In the genomic region with DNA sequence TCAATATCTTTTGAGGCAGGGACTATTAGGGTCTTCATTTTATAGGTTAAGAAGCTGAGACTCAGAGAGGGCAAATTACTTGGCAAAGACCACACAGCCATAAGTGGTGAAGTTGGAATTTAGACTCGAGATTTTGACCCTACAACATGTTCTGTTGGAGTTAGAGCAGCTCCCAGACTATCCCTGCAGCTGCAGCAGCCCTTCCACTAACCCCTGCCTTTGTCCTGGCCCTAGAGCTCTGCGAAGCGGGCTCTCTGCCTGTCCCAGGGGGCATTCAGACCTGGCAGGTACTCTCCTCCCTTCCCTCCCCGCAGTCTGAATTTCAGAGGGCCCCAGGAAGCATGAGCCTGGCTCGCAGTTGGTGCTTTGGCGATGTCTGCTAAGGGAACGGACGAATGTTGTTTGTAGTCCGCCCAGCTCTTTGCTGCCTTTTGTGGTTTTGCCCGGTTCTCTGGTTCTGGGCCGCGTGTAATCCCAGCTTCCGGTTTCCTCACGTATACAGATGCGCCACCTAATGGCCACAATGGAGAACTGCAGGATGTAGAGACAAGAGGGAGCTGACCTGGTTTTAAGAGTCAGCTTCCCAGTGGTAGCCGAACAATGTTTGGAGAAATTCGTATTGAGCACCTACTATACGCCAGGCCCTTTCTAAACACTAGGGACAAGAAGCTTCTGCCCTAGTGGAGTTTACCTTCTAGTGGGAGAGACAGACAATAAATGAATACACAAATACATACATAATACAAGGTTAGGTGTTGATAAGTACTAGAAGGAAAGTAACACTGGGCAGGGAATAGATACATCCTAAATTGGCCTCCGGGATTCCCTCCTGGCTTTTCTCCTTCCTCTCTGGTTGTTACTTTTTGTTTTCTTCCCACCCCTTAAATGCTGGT, we compare ENCODE assay signal across 8 cellular contexts.
A peak's percentile ranks its signal among the peaks of the same experiment; 100 is the strongest.
DNase-seq lines count a peak whose midpoint lies in the region; ATAC-seq, FAIRE-seq and TF ChIP-seq lines count a peak whose summit lies in the region.

No MANE protein-coding gene starts in this region.

- peak overlapping the region; percentile 20 to 83 for H3K27ac Mint-ChIP-seq in natural killer cell
- H3K27ac Mint-ChIP-seq in stimulated activated memory B cell treated with anti-CD40 and anti-IgM and Interleukin-4, amounts not matched to agents 10 μg/mL and 1 μg/mL and 100 μg/mL, for 72 hours, result peak overlapping the region; percentile 54

- FAIRE-seq in D721Med (lab: Jason Lieb, UNC), result no peak

- peak; percentile 92 for TF ChIP-seq CTCF in D721Med (IDR thresholded peaks at IDR 0.05; ENCODE audit: insufficient read depth, missing control alignments)
- TF ChIP-seq CTCF in natural killer cell (IDR thresholded peaks at IDR 0.05), result peak; percentile 88

- ATAC-seq in GM21526 (IDR thresholded peaks at IDR 0.05; ENCODE audit: low FRiP score, unreplicated experiment), result peak; percentile 76
- peak; percentile 81 for ATAC-seq in activated T-cell treated with anti-CD3 and anti-CD28 coated beads, Interleukin-2, amount 50 U/mL, for 4 hours
- ATAC-seq in natural killer cell, result peak; percentile 91 to 99 (median 96)
- ATAC-seq in stimulated activated memory B cell treated with anti-CD40 and anti-IgM and Interleukin-4, amounts not matched to agents 10 μg/mL and 1 μg/mL and 100 μg/mL, for 72 hours, result peak; percentile 63

- intact Hi-C loops in natural killer cell (cut with micrococcal nuclease), result loop anchor here (1.0 kb wide), 2 partner anchors 40 to 170 kb away; no protein-coding TSS in a partner anchor

- H3K4me3 ChIP-seq in Jurkat, Clone E6-1 (ENCODE audit: low read length), result peak overlapping the region; percentile 39

- H3K9me3 Mint-ChIP-seq in activated T-cell treated with anti-CD3 and anti-CD28 coated beads, Interleukin-2, amount 50 U/mL, for 4 hours, result no peaks in the 10 kb centered on the region
- H3K9me3 Mint-ChIP-seq in natural killer cell, result no peaks in the 10 kb centered on the region
- H3K9me3 Mint-ChIP-seq in stimulated activated memory B cell treated with anti-CD40 and anti-IgM and Interleukin-4, amounts not matched to agents 10 μg/mL and 1 μg/mL and 100 μg/mL, for 72 hours, result no peaks in the 10 kb centered on the region

- H3K36me3 Mint-ChIP-seq in activated T-cell treated with anti-CD3 and anti-CD28 coated beads, Interleukin-2, amount 50 U/mL, for 4 hours (ENCODE audit: insufficient read depth), result no peaks in the 10 kb centered on the region
- H3K36me3 Mint-ChIP-seq in natural killer cell, result no peaks in the 10 kb centered on the region
- no peaks in the 10 kb centered on the region for H3K36me3 Mint-ChIP-seq in stimulated activated memory B cell treated with anti-CD40 and anti-IgM and Interleukin-4, amounts not matched to agents 10 μg/mL and 1 μg/mL and 100 μg/mL, for 72 hours

- H3K4me3 Mint-ChIP-seq in activated T-cell treated with anti-CD3 and anti-CD28 coated beads, Interleukin-2, amount 50 U/mL, for 4 hours, result peak overlapping the region; percentile 58
- H3K4me3 Mint-ChIP-seq in natural killer cell, result peak overlapping the region; percentile 33
- peak overlapping the region; percentile 78 for H3K4me3 Mint-ChIP-seq in stimulated activated memory B cell treated with anti-CD40 and anti-IgM and Interleukin-4, amounts not matched to agents 10 μg/mL and 1 μg/mL and 100 μg/mL, for 72 hours

- DNase-seq in D721Med (ENCODE audit: insufficient read length, low spot score) (peak; percentile 75), fibroblast of gingiva (ENCODE audit: low read depth) (peak; percentile 81), natural killer cell (peak; percentile 62)
- DNase-seq in Jurkat, Clone E6-1 (ENCODE audit: low read depth, low spot score), result peak; percentile 82
- DNase-seq in activated T-cell treated with anti-CD3 and anti-CD28 coated beads, Interleukin-2, amount 50 U/mL, for 4 hours, result peak; percentile 60

- H3K4me1 Mint-ChIP-seq in activated T-cell treated with anti-CD3 and anti-CD28 coated beads, Interleukin-2, amount 50 U/mL, for 4 hours (ENCODE audit: low read depth), result peaks cover 10% of the 10 kb centered on the region
- peaks cover 11 to 18% of the 10 kb centered on the region in 2 donors for H3K4me1 Mint-ChIP-seq in natural killer cell
- H3K4me1 Mint-ChIP-seq in stimulated activated memory B cell treated with anti-CD40 and anti-IgM and Interleukin-4, amounts not matched to agents 10 μg/mL and 1 μg/mL and 100 μg/mL, for 72 hours, result peaks cover 25% of the 10 kb centered on the region

- no peaks in the 10 kb centered on the region for H3K27me3 Mint-ChIP-seq in activated T-cell treated with anti-CD3 and anti-CD28 coated beads, Interleukin-2, amount 50 U/mL, for 4 hours (ENCODE audit: low read depth)
- peaks cover 0 to 3% of the 10 kb centered on the region in 2 donors for H3K27me3 Mint-ChIP-seq in natural killer cell (ENCODE audit: low read depth in 2 of 2)
- peaks cover 7% of the 10 kb centered on the region for H3K27me3 Mint-ChIP-seq in stimulated activated memory B cell treated with anti-CD40 and anti-IgM and Interleukin-4, amounts not matched to agents 10 μg/mL and 1 μg/mL and 100 μg/mL, for 72 hours

TF ChIP-seq in PFSK-1, 5 proteins besides CTCF, POLR2A, EP300 and RAD21:
- TF ChIP-seq FOXP2 (optimal IDR thresholded peaks at IDR 0.05; ENCODE audit: borderline replicate concordance, extremely low read depth, extremely low read length, insufficient read depth) (no peak), SIN3A (IDR thresholded peaks at IDR 0.05; ENCODE audit: borderline replicate concordance, insufficient read depth, low read length) (no peak), TAF1 (IDR thresholded peaks at IDR 0.05; ENCODE audit: borderline replicate concordance, insufficient read depth, low read length) (peak; percentile 27; the same call in 1 of the 2 replicates), POLR2AphosphoS5 (IDR thresholded peaks at IDR 0.05; ENCODE audit: low read depth, low read length) (peak; percentile 45; the same call in 1 of the 2 replicates)
- TF ChIP-seq, protein P1, sequence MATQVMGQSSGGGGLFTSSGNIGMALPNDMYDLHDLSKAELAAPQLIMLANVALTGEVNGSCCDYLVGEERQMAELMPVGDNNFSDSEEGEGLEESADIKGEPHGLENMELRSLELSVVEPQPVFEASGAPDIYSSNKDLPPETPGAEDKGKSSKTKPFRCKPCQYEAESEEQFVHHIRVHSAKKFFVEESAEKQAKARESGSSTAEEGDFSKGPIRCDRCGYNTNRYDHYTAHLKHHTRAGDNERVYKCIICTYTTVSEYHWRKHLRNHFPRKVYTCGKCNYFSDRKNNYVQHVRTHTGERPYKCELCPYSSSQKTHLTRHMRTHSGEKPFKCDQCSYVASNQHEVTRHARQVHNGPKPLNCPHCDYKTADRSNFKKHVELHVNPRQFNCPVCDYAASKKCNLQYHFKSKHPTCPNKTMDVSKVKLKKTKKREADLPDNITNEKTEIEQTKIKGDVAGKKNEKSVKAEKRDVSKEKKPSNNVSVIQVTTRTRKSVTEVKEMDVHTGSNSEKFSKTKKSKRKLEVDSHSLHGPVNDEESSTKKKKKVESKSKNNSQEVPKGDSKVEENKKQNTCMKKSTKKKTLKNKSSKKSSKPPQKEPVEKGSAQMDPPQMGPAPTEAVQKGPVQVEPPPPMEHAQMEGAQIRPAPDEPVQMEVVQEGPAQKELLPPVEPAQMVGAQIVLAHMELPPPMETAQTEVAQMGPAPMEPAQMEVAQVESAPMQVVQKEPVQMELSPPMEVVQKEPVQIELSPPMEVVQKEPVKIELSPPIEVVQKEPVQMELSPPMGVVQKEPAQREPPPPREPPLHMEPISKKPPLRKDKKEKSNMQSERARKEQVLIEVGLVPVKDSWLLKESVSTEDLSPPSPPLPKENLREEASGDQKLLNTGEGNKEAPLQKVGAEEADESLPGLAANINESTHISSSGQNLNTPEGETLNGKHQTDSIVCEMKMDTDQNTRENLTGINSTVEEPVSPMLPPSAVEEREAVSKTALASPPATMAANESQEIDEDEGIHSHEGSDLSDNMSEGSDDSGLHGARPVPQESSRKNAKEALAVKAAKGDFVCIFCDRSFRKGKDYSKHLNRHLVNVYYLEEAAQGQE (IDR thresholded peaks at IDR 0.05; ENCODE audit: insufficient read depth in 1 of 2, low read depth in 2 of 2, low read length in 2 of 2), result no peak

Comparison
In these comparisons a context has a peak if more than half of its experiments do, and no peak if none do; other contexts are left out.
1. Peak in every context shown above with its lines: DNase-seq, ATAC-seq and H3K4me3 ChIP-seq.